Comparison of ENCODE assay signal across 32 cellular contexts in the genomic region with DNA sequence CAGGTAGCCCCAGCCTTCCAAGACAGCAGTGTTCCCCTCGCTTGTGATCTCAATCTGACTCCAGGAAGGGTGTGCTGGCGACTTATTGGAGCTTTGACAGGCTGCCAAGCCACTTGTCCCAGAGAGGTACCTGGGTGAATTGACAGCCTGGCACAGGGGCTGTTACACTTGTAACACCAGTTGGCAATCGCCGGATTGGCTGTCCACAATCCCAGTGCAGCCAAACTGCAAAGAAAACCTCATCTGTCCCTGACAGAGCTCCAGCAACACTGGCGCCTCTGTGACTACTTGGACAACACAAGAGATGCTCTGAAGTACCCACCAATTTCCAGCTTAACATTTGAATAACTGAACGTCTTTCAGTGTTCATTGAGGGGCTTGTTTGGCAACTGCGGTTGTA.
DNase-seq lines count a peak whose midpoint lies in the region; FAIRE-seq and TF ChIP-seq lines count a peak whose summit lies in the region.
"Had no signal": no experiment of that assay in that cellular context is flagged by ENCODE, and none has a peak within 500 bp of the region (broad histone marks: within the 10 kb centered on the region; RNA-seq: fewer than 3 reads in every experiment).

No MANE protein-coding gene starts in this region.

- no peaks in the 10 kb centered on the region for H3K27me3 Mint-ChIP-seq in endodermal cell (ENCODE audit: insufficient read depth)
- peaks cover 8% of the 10 kb centered on the region for H3K27me3 Mint-ChIP-seq in activated naive CD4-positive, alpha-beta T cell treated with anti-CD3 and anti-CD28 coated beads, Interleukin-2, amount 10 ng/mL, durations not matched to agents 7 days and 5 days
- H3K27me3 Mint-ChIP-seq: type B pancreatic cell had no signal

- TF ChIP-seq POLR2A in H54 (IDR thresholded peaks at IDR 0.05; ENCODE audit: low read depth, low read length): no peak

- no peak overlapping the region for H3K27ac Mint-ChIP-seq in endodermal cell
- no peak overlapping the region for H3K27ac Mint-ChIP-seq in activated naive CD4-positive, alpha-beta T cell treated with anti-CD3 and anti-CD28 coated beads, Interleukin-2, amount 10 ng/mL, durations not matched to agents 7 days and 5 days
- H3K27ac Mint-ChIP-seq: activated naive CD4-positive, alpha-beta T cell treated with anti-CD3 and anti-CD28 coated beads, Interleukin-2, amount 50 U/mL, for 72 hours; activated T-helper 2 cell treated with anti-CD3 and anti-CD28 coated beads, Interferon-gamma antibody, Interleukin-2, Interleukin-4, amounts not matched to agents 10 μg/mL and 5 μg/mL and 100 μg/mL, durations not matched to agents 14 hours and 24 hours and 36 hours; immature natural killer cell; naive thymus-derived CD4-positive, alpha-beta T cell; type B pancreatic cell had no signal

- H3K36me3 ChIP-seq in endodermal cell (ENCODE audit: control insufficient read depth, insufficient read depth, low read length): no peaks in the 10 kb centered on the region
- H3K36me3 ChIP-seq: BE2C, colonic mucosa had no signal

- FAIRE-seq in H54 (lab: Jason Lieb, UNC): no peak
- FAIRE-seq: bronchial epithelial cell, GM12891 had no signal

- H3K4me3 ChIP-seq in endodermal cell (ENCODE audit: low read length): no peak overlapping the region
- H3K4me3 ChIP-seq: colonic mucosa had no signal

- no peaks in the 10 kb centered on the region for H3K27me3 ChIP-seq in endodermal cell (ENCODE audit: control insufficient read depth, insufficient read depth, low read length, poor library complexity, severe bottlenecking)
- H3K27me3 ChIP-seq: BE2C, colonic mucosa had no signal

- no peak overlapping the region for H3K4me3 Mint-ChIP-seq in endodermal cell
- no peak overlapping the region for H3K4me3 Mint-ChIP-seq in activated naive CD4-positive, alpha-beta T cell treated with anti-CD3 and anti-CD28 coated beads, Interleukin-2, amount 10 ng/mL, durations not matched to agents 7 days and 5 days
- H3K4me3 Mint-ChIP-seq: CD8-positive, alpha-beta memory T cell; immature natural killer cell; naive thymus-derived CD4-positive, alpha-beta T cell; type B pancreatic cell had no signal

- H3K36me3 Mint-ChIP-seq in endodermal cell (ENCODE audit: low read depth): no peaks in the 10 kb centered on the region
- H3K36me3 Mint-ChIP-seq in activated naive CD4-positive, alpha-beta T cell treated with anti-CD3 and anti-CD28 coated beads, Interleukin-2, amount 10 ng/mL, durations not matched to agents 7 days and 5 days: no peaks in the 10 kb centered on the region
- H3K36me3 Mint-ChIP-seq: activated naive CD4-positive, alpha-beta T cell treated with anti-CD3 and anti-CD28 coated beads, Interleukin-2, amount 50 U/mL, for 72 hours; naive thymus-derived CD4-positive, alpha-beta T cell; type B pancreatic cell had no signal

- no peaks in the 10 kb centered on the region for H3K9me3 ChIP-seq in endodermal cell (ENCODE audit: control insufficient read depth, low read length)
- H3K9me3 ChIP-seq: BE2C, colonic mucosa had no signal

- H3K4me1 ChIP-seq in endodermal cell (ENCODE audit: control insufficient read depth, insufficient read depth, low read length): no peaks in the 10 kb centered on the region
- H3K4me1 ChIP-seq: BE2C, colonic mucosa had no signal

- no peak overlapping the region for H3K9ac ChIP-seq in endodermal cell (ENCODE audit: extremely low read depth, low read length, poor library complexity, severe bottlenecking)
- H3K9ac ChIP-seq: KMS-11 had no signal

- DNase-seq in DMS79 (lab: John Stamatoyannopoulos, UW) (peak; percentile 83), NCI-H1105 (lab: John Stamatoyannopoulos, UW) (peak; percentile 79), cerebellar cortex (ENCODE audit: low spot score) (peak; percentile 36), nucleus accumbens (lab: John Stamatoyannopoulos, UW) (peak in 30 of 56 donors; percentile 0 to 47 (median 6)), H54 (ENCODE audit: insufficient read length, low spot score) (no peak), GM10266 (ENCODE audit: extremely low spot score) (no peak), endodermal cell (no peak)
- no peak for DNase-seq in activated naive CD4-positive, alpha-beta T cell treated with anti-CD3 and anti-CD28 coated beads, Interleukin-2, amount 10 ng/mL, durations not matched to agents 7 days and 5 days
- DNase-seq: ACHN; activated CD4-positive, alpha-beta T cell treated with anti-CD3 and anti-CD28 coated beads for 48 hours; activated CD8-positive, alpha-beta memory T cell treated with anti-CD3 and anti-CD28 coated beads for 24 hours; activated T-cell treated with anti-CD3 and anti-CD28 coated beads for 4 hours; BE2C; CD8-positive, alpha-beta memory T cell; colonic mucosa; effector CD8-positive, alpha-beta T cell; EL; immature natural killer cell; MM.1S; naive thymus-derived CD4-positive, alpha-beta T cell; NCI-H146; NCI-H526; SIG-M5; stimulated activated CD4-positive, alpha-beta T cell treated with anti-CD3 and anti-CD28 coated beads, Interleukin-4, amount 100 ng/mL, for 24 hours; T1000 had no signal

- TF ChIP-seq CTCF in GM10266 (IDR thresholded peaks at IDR 0.05; ENCODE audit: control insufficient read depth, insufficient read depth, low read depth, missing control alignments) (no peak), endodermal cell (conservative IDR thresholded peaks at IDR 0.05) (no peak)

- peaks cover 3% of the 10 kb centered on the region for H3K4me1 Mint-ChIP-seq in endodermal cell
- H3K4me1 Mint-ChIP-seq in activated naive CD4-positive, alpha-beta T cell treated with anti-CD3 and anti-CD28 coated beads, Interleukin-2, amount 10 ng/mL, durations not matched to agents 7 days and 5 days: peaks cover 11% of the 10 kb centered on the region
- H3K4me1 Mint-ChIP-seq: immature natural killer cell had no signal

- H3K9me3 Mint-ChIP-seq in endodermal cell: peaks cover 11% of the 10 kb centered on the region
- H3K9me3 Mint-ChIP-seq in activated naive CD4-positive, alpha-beta T cell treated with anti-CD3 and anti-CD28 coated beads, Interleukin-2, amount 10 ng/mL, durations not matched to agents 7 days and 5 days: no peaks in the 10 kb centered on the region
- H3K9me3 Mint-ChIP-seq: activated naive CD4-positive, alpha-beta T cell treated with anti-CD3 and anti-CD28 coated beads, Interleukin-2, amount 50 U/mL, for 72 hours; activated T-helper 2 cell treated with anti-CD3 and anti-CD28 coated beads, Interferon-gamma antibody, Interleukin-2, Interleukin-4, amounts not matched to agents 10 μg/mL and 5 μg/mL and 100 μg/mL, durations not matched to agents 14 hours and 24 hours and 36 hours; CD8-positive, alpha-beta memory T cell; naive thymus-derived CD4-positive, alpha-beta T cell; type B pancreatic cell had no signal

- H3K27ac ChIP-seq in endodermal cell (ENCODE audit: low read depth, low read length): no peak overlapping the region
- H3K27ac ChIP-seq: colonic mucosa, epithelial cell of prostate, KMS-11 had no signal

- CTCF ChIA-PET in activated naive CD4-positive, alpha-beta T cell treated with anti-CD3 and anti-CD28 coated beads, Interleukin-2, amount 10 ng/mL, durations not matched to agents 7 days and 5 days (lab: Charles Lee): no interaction called here

- WGBS in endodermal cell (ENCODE audit: insufficient coverage in 1 of 2, insufficient read length in 1 of 2), 2 experiments: 99% methylated on average over 7 of the region's 7 CpGs; no CpG with 5 or more reads in 1 of the 2 experiments

Comparison
In these comparisons a context has a peak if more than half of its experiments do, and no peak if none do; other contexts are left out.
1. DNase-seq: peak in DMS79 (single experiment), NCI-H1105 (single experiment), cerebellar cortex (single experiment) and nucleus accumbens (30 of 56); none in H54 (single experiment), GM10266 (single experiment), endodermal cell (single experiment) and activated naive CD4-positive, alpha-beta T cell treated with anti-CD3 and anti-CD28 coated beads, Interleukin-2, amount 10 ng/mL, durations not matched to agents 7 days and 5 days (single experiment).